Comparison of ENCODE assay signal across 1 cellular context in genomic region chr1:210373878-210374599, GRCh38.
TF ChIP-seq lines count a peak whose summit lies in the region.

No MANE protein-coding gene starts in this region.

TF ChIP-seq in HepG2, 621 proteins besides CTCF, POLR2A, EP300 and RAD21 (continued from another document and continues in another):
- TF ChIP-seq FOXJ3 (CRISPR knock-in tag; IDR thresholded peaks at IDR 0.05; ENCODE audit: borderline replicate concordance), result peak; percentile 88; the same call in 1 of the 2 replicates
- no peak for TF ChIP-seq ZNF749 (CRISPR knock-in tag; IDR thresholded peaks at IDR 0.05; ENCODE audit: borderline replicate concordance)
- TF ChIP-seq TCF7L2 (IDR thresholded peaks at IDR 0.05; ENCODE audit: low read depth, low read length), result no peak
- no peak for TF ChIP-seq ATRX (CRISPR knock-in tag; IDR thresholded peaks at IDR 0.05; ENCODE audit: borderline replicate concordance)
- peak; percentile 77 for TF ChIP-seq TEAD3 (CRISPR knock-in tag; optimal IDR thresholded peaks at IDR 0.05; ENCODE audit: borderline replicate concordance)
- no peak for TF ChIP-seq BCLAF1 (IDR thresholded peaks at IDR 0.05)
- TF ChIP-seq CEBPG (CRISPR knock-in tag; IDR thresholded peaks at IDR 0.05), result peak; percentile 97
- TF ChIP-seq, protein P1, sequence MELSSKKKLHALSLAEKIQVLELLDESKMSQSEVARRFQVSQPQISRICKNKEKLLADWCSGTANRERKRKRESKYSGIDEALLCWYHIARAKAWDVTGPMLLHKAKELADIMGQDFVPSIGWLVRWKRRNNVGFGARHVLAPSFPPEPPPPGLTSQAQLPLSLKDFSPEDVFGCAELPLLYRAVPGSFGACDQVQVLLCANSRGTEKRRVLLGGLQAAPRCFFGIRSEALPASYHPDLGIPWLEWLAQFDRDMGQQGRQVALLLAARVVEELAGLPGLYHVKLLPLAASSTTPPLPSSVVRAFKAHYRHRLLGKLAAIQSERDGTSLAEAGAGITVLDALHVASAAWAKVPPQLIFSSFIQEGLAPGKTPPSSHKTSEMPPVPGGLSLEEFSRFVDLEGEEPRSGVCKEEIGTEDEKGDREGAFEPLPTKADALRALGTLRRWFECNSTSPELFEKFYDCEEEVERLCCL (CRISPR knock-in tag; IDR thresholded peaks at IDR 0.05; ENCODE audit: borderline replicate concordance), result no peak
- no peak for TF ChIP-seq PAWR (CRISPR knock-in tag; IDR thresholded peaks at IDR 0.05; ENCODE audit: borderline replicate concordance)
- peak; percentile 64; the same call in 1 of the 2 replicates for TF ChIP-seq ZNF280D (CRISPR knock-in tag; IDR thresholded peaks at IDR 0.05)
- TF ChIP-seq, protein P2, sequence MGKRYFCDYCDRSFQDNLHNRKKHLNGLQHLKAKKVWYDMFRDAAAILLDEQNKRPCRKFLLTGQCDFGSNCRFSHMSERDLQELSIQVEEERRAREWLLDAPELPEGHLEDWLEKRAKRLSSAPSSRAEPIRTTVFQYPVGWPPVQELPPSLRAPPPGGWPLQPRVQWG (CRISPR knock-in tag; IDR thresholded peaks at IDR 0.05; ENCODE audit: borderline replicate concordance, low read depth), result no peak
- no peak for TF ChIP-seq SALL2 (CRISPR knock-in tag; IDR thresholded peaks at IDR 0.05)
- TF ChIP-seq, protein P3, sequence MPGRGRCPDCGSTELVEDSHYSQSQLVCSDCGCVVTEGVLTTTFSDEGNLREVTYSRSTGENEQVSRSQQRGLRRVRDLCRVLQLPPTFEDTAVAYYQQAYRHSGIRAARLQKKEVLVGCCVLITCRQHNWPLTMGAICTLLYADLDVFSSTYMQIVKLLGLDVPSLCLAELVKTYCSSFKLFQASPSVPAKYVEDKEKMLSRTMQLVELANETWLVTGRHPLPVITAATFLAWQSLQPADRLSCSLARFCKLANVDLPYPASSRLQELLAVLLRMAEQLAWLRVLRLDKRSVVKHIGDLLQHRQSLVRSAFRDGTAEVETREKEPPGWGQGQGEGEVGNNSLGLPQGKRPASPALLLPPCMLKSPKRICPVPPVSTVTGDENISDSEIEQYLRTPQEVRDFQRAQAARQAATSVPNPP (CRISPR knock-in tag; IDR thresholded peaks at IDR 0.05), result peak; percentile 90
- TF ChIP-seq SIN3B (IDR thresholded peaks at IDR 0.05; ENCODE audit: low read length), result no peak; the same call in none of the 2 replicates
- no peak for TF ChIP-seq ZNF317 (CRISPR knock-in tag; IDR thresholded peaks at IDR 0.05)
- no peak for TF ChIP-seq ZBTB1 (CRISPR knock-in tag; IDR thresholded peaks at IDR 0.05; ENCODE audit: borderline replicate concordance)
- no peak for TF ChIP-seq RARG (CRISPR knock-in tag; IDR thresholded peaks at IDR 0.05; ENCODE audit: low read depth)
- no peak for TF ChIP-seq GLI4 (CRISPR knock-in tag; IDR thresholded peaks at IDR 0.05; ENCODE audit: borderline replicate concordance)
- TF ChIP-seq ATF5 (CRISPR knock-in tag; IDR thresholded peaks at IDR 0.05; ENCODE audit: low read depth), result no peak
- TF ChIP-seq ZNF598 (CRISPR knock-in tag; IDR thresholded peaks at IDR 0.05; ENCODE audit: borderline replicate concordance), result no peak
- TF ChIP-seq MTA1 (CRISPR knock-in tag; IDR thresholded peaks at IDR 0.05; ENCODE audit: borderline replicate concordance), result no peak
- no peak for TF ChIP-seq ZNF33A (CRISPR knock-in tag; IDR thresholded peaks at IDR 0.05; ENCODE audit: borderline replicate concordance)
- TF ChIP-seq KDM6A (CRISPR knock-in tag; IDR thresholded peaks at IDR 0.05; ENCODE audit: low read depth), result peak; percentile 66
- no peak for TF ChIP-seq BRD4 (CRISPR knock-in tag; IDR thresholded peaks at IDR 0.05)
- peak; percentile 52 for TF ChIP-seq STAG1 (CRISPR knock-in tag; IDR thresholded peaks at IDR 0.05)
- no peak for TF ChIP-seq ZNF354B (CRISPR knock-in tag; IDR thresholded peaks at IDR 0.05)
- TF ChIP-seq TGIF2 (CRISPR knock-in tag; IDR thresholded peaks at IDR 0.05), result peak; percentile 81
- TF ChIP-seq ZNF580 (CRISPR knock-in tag; IDR thresholded peaks at IDR 0.05; ENCODE audit: borderline replicate concordance, low read depth), result 0 out of 2 replicates have a peak, but pooled peaks have one; percentile 30
- TF ChIP-seq PLRG1 (conservative IDR thresholded peaks at IDR 0.05), result no peak
- TF ChIP-seq ZNF10 (CRISPR knock-in tag; IDR thresholded peaks at IDR 0.05; ENCODE audit: borderline replicate concordance, low read depth), result no peak
- no peak for TF ChIP-seq RELA (CRISPR knock-in tag; IDR thresholded peaks at IDR 0.05)
- no peak for TF ChIP-seq TBP (CRISPR knock-in tag; IDR thresholded peaks at IDR 0.05)
- TF ChIP-seq SP140L (CRISPR knock-in tag; IDR thresholded peaks at IDR 0.05; ENCODE audit: borderline replicate concordance), result peak; percentile 72; the same call in 1 of the 2 replicates
- TF ChIP-seq, protein P4, sequence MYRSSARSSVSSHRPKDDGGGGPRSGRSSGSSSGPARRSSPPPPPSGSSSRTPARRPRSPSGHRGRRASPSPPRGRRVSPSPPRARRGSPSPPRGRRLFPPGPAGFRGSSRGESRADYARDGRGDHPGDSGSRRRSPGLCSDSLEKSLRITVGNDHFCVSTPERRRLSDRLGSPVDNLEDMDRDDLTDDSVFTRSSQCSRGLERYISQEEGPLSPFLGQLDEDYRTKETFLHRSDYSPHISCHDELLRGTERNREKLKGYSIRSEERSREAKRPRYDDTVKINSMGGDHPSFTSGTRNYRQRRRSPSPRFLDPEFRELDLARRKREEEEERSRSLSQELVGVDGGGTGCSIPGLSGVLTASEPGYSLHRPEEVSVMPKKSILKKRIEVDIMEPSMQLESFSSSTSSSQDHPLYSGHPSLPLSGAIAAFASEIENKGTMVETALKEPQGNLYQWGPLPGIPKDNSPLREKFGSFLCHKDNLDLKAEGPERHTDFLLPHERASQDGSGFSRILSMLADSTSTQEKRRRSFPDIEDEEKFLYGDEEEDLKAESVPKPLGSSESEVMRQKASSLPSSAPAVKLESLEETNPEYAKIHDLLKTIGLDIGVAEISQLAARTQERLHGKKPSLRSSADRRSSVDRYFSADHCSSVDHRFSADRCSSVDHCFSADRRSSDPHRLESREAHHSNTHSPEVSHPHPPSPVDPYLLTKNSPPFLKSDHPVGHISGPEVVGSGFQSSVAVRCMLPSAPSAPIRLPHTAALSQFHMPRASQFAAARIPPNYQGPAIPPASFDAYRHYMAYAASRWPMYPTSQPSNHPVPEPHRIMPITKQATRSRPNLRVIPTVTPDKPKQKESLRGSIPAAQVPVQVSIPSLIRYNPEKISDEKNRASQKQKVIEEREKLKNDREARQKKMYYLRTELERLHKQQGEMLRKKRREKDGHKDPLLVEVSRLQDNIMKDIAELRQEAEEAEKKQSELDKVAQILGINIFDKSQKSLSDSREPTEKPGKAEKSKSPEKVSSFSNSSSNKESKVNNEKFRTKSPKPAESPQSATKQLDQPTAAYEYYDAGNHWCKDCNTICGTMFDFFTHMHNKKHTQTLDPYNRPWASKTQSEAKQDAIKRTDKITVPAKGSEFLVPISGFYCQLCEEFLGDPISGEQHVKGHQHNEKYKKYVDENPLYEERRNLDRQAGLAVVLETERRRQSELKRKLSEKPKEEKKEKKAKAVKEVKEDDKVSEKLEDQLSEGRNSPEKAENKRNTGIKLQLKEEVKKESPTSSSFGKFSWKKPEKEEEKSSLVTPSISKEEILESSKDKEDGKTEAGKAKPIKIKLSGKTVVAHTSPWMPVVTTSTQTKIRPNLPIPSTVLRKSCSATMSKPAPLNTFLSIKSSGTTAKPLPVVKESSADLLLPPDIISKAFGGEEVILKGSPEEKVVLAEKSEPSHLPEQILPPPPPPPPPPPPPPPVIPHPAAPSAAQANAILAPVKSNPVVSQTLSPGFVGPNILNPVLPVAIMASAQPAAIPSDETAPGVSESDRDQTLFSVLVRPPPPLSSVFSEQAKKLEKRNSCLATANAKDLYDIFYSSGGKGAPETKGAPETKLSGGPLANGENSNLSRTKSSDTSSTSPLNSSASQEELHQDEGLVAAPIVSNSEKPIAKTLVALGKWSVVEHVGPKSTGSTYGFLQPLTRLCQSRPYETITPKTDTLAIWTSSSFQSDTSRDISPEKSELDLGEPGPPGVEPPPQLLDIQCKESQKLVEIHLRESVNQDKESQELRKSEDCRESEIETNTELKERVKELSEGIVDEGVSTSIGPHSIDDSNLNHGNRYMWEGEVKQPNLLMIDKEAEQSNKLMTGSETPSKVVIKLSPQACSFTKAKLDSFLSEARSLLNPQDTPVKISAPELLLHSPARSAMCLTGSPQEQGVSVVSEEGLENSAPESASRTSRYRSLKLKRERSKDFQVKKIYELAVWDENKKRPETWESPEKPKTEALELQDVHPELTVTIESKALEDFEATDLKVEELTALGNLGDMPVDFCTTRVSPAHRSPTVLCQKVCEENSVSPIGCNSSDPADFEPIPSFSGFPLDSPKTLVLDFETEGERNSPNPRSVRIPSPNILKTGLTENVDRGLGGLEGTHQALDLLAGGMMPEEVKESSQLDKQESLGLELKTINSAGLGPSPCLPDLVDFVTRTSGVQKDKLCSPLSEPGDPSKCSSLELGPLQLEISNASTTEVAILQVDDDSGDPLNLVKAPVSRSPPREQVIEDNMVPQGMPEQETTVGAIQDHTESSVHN (CRISPR knock-in tag; IDR thresholded peaks at IDR 0.05), result no peak
- TF ChIP-seq ZNF3 (CRISPR knock-in tag; IDR thresholded peaks at IDR 0.05), result no peak
- TF ChIP-seq SATB2 (CRISPR knock-in tag; IDR thresholded peaks at IDR 0.05), result no peak
- TF ChIP-seq, protein P5, sequence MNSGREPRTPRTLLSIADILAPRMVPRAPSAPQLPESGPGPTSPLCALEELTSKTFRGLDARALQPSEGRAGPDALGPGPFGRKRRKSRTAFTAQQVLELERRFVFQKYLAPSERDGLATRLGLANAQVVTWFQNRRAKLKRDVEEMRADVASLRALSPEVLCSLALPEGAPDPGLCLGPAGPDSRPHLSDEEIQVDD (CRISPR knock-in tag; IDR thresholded peaks at IDR 0.05; ENCODE audit: borderline replicate concordance), result no peak
- TF ChIP-seq HHEX (CRISPR knock-in tag; IDR thresholded peaks at IDR 0.05), result peak; percentile 54; the same call in 1 of the 2 replicates
- TF ChIP-seq GFI1 (CRISPR knock-in tag; IDR thresholded peaks at IDR 0.05; ENCODE audit: borderline replicate concordance), result peak; percentile 54; the same call in 1 of the 2 replicates
- no peak for TF ChIP-seq ZNF235 (CRISPR knock-in tag; IDR thresholded peaks at IDR 0.05; ENCODE audit: borderline replicate concordance)
- peak; percentile 72; the same call in 1 of the 2 replicates for TF ChIP-seq ZSCAN5A (CRISPR knock-in tag; IDR thresholded peaks at IDR 0.05; ENCODE audit: borderline replicate concordance)
- TF ChIP-seq SMAD1 (CRISPR knock-in tag; IDR thresholded peaks at IDR 0.05; ENCODE audit: borderline replicate concordance, low read depth), result no peak
- TF ChIP-seq ZNF329 (CRISPR knock-in tag; IDR thresholded peaks at IDR 0.05; ENCODE audit: low read depth), result no peak
- TF ChIP-seq MED1 (CRISPR knock-in tag; IDR thresholded peaks at IDR 0.05), result peak; percentile 83
- TF ChIP-seq NKX3-1 (CRISPR knock-in tag; IDR thresholded peaks at IDR 0.05), result peak; percentile 89
